ENCODE assay signal across 15 cellular contexts in genomic region chr4:143021384-143021783, GRCh38.
DNase-seq lines count a peak whose midpoint lies in the region; ATAC-seq and TF ChIP-seq lines count a peak whose summit lies in the region.
"Had no signal": no experiment of that assay in that cellular context is flagged by ENCODE, and none has a peak within 500 bp of the region (broad histone marks: within the 10 kb centered on the region; RNA-seq: fewer than 3 reads in every experiment).

No MANE protein-coding gene starts in this region.

- no peaks in the 10 kb centered on the region for H3K27me3 ChIP-seq in neural progenitor cell
- no peaks in the 10 kb centered on the region for H3K27me3 ChIP-seq in Caco-2 (replicated peaks; ENCODE audit: control insufficient read depth, insufficient read depth, low read length)
- H3K27me3 ChIP-seq: gastrocnemius medialis had no signal

- H3K36me3 Mint-ChIP-seq in neural progenitor cell (no peaks in the 10 kb centered on the region), Caco-2 (ENCODE audit: insufficient read depth, unreplicated experiment) (no peaks in the 10 kb centered on the region)

- H3K4me3 ChIP-seq in neural progenitor cell, result no peak overlapping the region
- no peak overlapping the region for H3K4me3 ChIP-seq in Caco-2 (ENCODE audit: low read depth, low read length)
- H3K4me3 ChIP-seq: coronary artery, gastrocnemius medialis had no signal

- H3K36me3 ChIP-seq in neural progenitor cell (no peaks in the 10 kb centered on the region), Caco-2 (ENCODE audit: control insufficient read depth, insufficient read depth, low read length) (no peaks in the 10 kb centered on the region)
- H3K36me3 ChIP-seq: gastrocnemius medialis had no signal

- H3K27me3 Mint-ChIP-seq in neural progenitor cell (ENCODE audit: insufficient read depth, low read depth), result no peaks in the 10 kb centered on the region
- H3K27me3 Mint-ChIP-seq in Caco-2 (ENCODE audit: insufficient read depth, unreplicated experiment), result no peaks in the 10 kb centered on the region
- H3K27me3 Mint-ChIP-seq: activated B cell treated with CpG ODN at 0.5 μM for 24 hours had no signal

- intact Hi-C loops in Caco-2 (cut with micrococcal nuclease; ENCODE audit: unreplicated experiment), result no loop called here

- CTCF ChIA-PET in Caco-2 (lab: Charles Lee), result interaction anchor here (1.4 kb wide), 1 partner anchor 36 kb away, joined by 4 read pairs; no protein-coding TSS in a partner anchor

- no peak overlapping the region for H3K27ac Mint-ChIP-seq in neural progenitor cell
- no peak overlapping the region for H3K27ac Mint-ChIP-seq in Caco-2 (ENCODE audit: unreplicated experiment)
- H3K27ac Mint-ChIP-seq: activated B cell treated with CpG ODN at 0.5 μM for 24 hours; activated naive CD4-positive, alpha-beta T cell treated with anti-CD3 and anti-CD28 coated beads for 36 hours had no signal

- peak; percentile 46 for DNase-seq in GM10266 (ENCODE audit: extremely low spot score)
- no peak for DNase-seq in activated CD4-positive, CD25-positive, alpha-beta regulatory T cell (lab: John Stamatoyannopoulos, UW)
- no peak for DNase-seq in activated naive CD4-positive, alpha-beta T cell treated with Interleukin-2 at 50 U/mL for 16 hours
- no peak for DNase-seq in neural progenitor cell (ENCODE audit: low spot score)
- DNase-seq in Caco-2, result no peak
- DNase-seq: activated B cell treated with CpG ODN at 0.5 μM for 24 hours; activated naive CD4-positive, alpha-beta T cell treated with anti-CD3 and anti-CD28 coated beads for 36 hours; gastrocnemius medialis; NCI-H187; posterior cingulate gyrus; RPMI8226 had no signal

- POLR2A ChIA-PET in Caco-2 (lab: Charles Lee), result no interaction called here

- H3K4me1 Mint-ChIP-seq in neural progenitor cell, result no peaks in the 10 kb centered on the region
- peaks cover 6% of the 10 kb centered on the region for H3K4me1 Mint-ChIP-seq in Caco-2 (ENCODE audit: low read depth, unreplicated experiment)

- H3K9me3 Mint-ChIP-seq in neural progenitor cell (no peaks in the 10 kb centered on the region), Caco-2 (ENCODE audit: unreplicated experiment) (no peaks in the 10 kb centered on the region)
- H3K9me3 Mint-ChIP-seq: activated B cell treated with CpG ODN at 0.5 μM for 24 hours; activated naive CD4-positive, alpha-beta T cell treated with anti-CD3 and anti-CD28 coated beads for 36 hours had no signal

- H3K9ac ChIP-seq in neural progenitor cell, result no peak overlapping the region

- no peak overlapping the region for H2AFZ ChIP-seq in neural progenitor cell (replicated peaks)

- H3K4me1 ChIP-seq in neural progenitor cell (no peaks in the 10 kb centered on the region), Caco-2 (no peaks in the 10 kb centered on the region)
- H3K4me1 ChIP-seq: gastrocnemius medialis had no signal

- H3K4me2 ChIP-seq in neural progenitor cell, result no peak overlapping the region

- H3K27ac ChIP-seq in neural progenitor cell, result no peak overlapping the region
- H3K27ac ChIP-seq: coronary artery, gastrocnemius medialis had no signal

- H3K9me3 ChIP-seq in neural progenitor cell (ENCODE audit: low read depth), result no peaks in the 10 kb centered on the region
- H3K9me3 ChIP-seq in Caco-2, result no peaks in the 10 kb centered on the region
- H3K9me3 ChIP-seq: gastrocnemius medialis had no signal

- no peaks in the 10 kb centered on the region for H3F3A ChIP-seq in neural progenitor cell (ENCODE audit: low read depth)

- no peak overlapping the region for H3K4me3 Mint-ChIP-seq in neural progenitor cell
- H3K4me3 Mint-ChIP-seq in Caco-2 (ENCODE audit: unreplicated experiment), result no peak overlapping the region
- H3K4me3 Mint-ChIP-seq: activated B cell treated with CpG ODN at 0.5 μM for 24 hours; activated naive CD4-positive, alpha-beta T cell treated with anti-CD3 and anti-CD28 coated beads for 36 hours had no signal

- TF ChIP-seq CTCF in GM10266 (IDR thresholded peaks at IDR 0.05; ENCODE audit: control insufficient read depth, insufficient read depth, low read depth, missing control alignments) (no peak), neural progenitor cell (IDR thresholded peaks at IDR 0.05) (no peak), Caco-2 (IDR thresholded peaks at IDR 0.05; ENCODE audit: insufficient read depth in 1 of 2, low read depth in 1 of 2, low read length in 1 of 2, severe bottlenecking in 1 of 2, unreplicated experiment in 1 of 2) (no peak)

- H3K79me2 ChIP-seq in neural progenitor cell (ENCODE audit: low read depth), result no peaks in the 10 kb centered on the region

- ATAC-seq in GM19328 (IDR thresholded peaks at IDR 0.05; ENCODE audit: unreplicated experiment), result peak; percentile 85
- ATAC-seq in HG02763 (IDR thresholded peaks at IDR 0.05; ENCODE audit: unreplicated experiment), result peak; percentile 61
- ATAC-seq in HG03460 (IDR thresholded peaks at IDR 0.05; ENCODE audit: unreplicated experiment), result peak; percentile 67
- ATAC-seq: gastrocnemius medialis had no signal

- no peaks in the 10 kb centered on the region for H4K20me1 ChIP-seq in neural progenitor cell (ENCODE audit: low read depth)

- no TSS peak for BruUV-seq in Caco-2 (replicated peaks; lab: Mats Ljungman, UMichigan)
